Comparison of ENCODE assay signal across 10 cellular contexts in the genomic region with DNA sequence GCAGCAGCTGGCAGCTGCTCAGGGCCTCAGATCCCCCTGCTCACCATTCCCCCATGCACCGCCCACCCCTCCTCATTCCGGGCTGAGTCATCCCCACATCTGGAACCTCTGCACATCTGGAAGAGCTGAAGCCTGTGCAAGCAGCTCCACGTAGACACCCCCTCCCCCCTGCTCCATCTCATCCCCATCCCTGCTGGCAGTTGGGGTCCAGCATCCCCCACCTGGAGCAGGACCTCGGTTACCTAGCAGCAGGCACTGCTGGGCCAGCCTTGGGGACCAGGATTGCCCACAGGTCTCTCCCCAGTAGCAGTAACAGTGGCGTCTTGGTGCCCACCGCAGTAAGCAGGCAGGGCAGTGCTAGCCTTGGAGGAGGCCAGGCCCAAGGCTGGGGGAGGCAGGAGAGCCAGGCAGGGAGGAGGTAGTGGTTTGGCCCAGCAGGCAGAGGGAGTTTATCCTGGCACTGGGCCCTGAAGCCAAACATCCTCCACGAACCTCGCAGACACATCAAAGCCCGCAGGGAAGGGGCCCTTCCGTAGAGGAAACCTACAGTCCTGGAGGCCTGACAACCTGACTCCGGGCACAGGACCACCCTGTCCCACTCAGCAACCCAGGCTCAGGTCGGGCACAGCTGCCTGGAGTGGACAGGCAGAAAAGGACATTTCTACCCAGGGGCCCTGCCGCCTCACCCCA. TPM values are rescaled to one million over a fixed set of nuclear protein-coding genes. Genes with fewer than 3 reads are reported as not detected.
DNase-seq lines count a peak whose midpoint lies in the region; ATAC-seq and TF ChIP-seq lines count a peak whose summit lies in the region.
"Had no signal": no experiment of that assay in that cellular context is flagged by ENCODE, and none has a peak within 500 bp of the region (broad histone marks: within the 10 kb centered on the region; RNA-seq: fewer than 3 reads in every experiment).

No MANE protein-coding gene starts in this region.

- no peak overlapping the region for H2AFZ ChIP-seq in mesenchymal stem cell (ENCODE audit: low read depth, low read length)

- H3K9me3 Mint-ChIP-seq in activated naive CD8-positive, alpha-beta T cell treated with anti-CD3 and anti-CD28 coated beads for 36 hours: no peaks in the 10 kb centered on the region
- H3K9me3 Mint-ChIP-seq: activated naive CD4-positive, alpha-beta T cell treated with anti-CD3 and anti-CD28 coated beads, Interleukin-2, amount 50 U/mL, for 24 hours had no signal

- peak; percentile 26 for TF ChIP-seq CTCF in AG09319 (IDR thresholded peaks at IDR 0.05; ENCODE audit: low read depth, low read length)

- peak overlapping the region; percentile 1 to 86 for H3K18ac ChIP-seq in mesenchymal stem cell (ENCODE audit: low read depth in 1 of 2, low read length in 2 of 2)

- peak overlapping the region; percentile 79 for H3K27ac ChIP-seq in mesenchymal stem cell (ENCODE audit: low read length, poor library complexity, severe bottlenecking)

- peaks cover 14% of the 10 kb centered on the region for H3K79me1 ChIP-seq in mesenchymal stem cell (replicated peaks; ENCODE audit: low read length, poor library complexity, severe bottlenecking)

- no peak overlapping the region for H3K4me3 Mint-ChIP-seq in activated naive CD8-positive, alpha-beta T cell treated with anti-CD3 and anti-CD28 coated beads for 36 hours
- H3K4me3 Mint-ChIP-seq: activated naive CD4-positive, alpha-beta T cell treated with anti-CD3 and anti-CD28 coated beads, Interleukin-2, amount 50 U/mL, for 24 hours had no signal

- peak overlapping the region; percentile 2 to 42 for H3K4ac ChIP-seq in mesenchymal stem cell (ENCODE audit: low read depth in 1 of 2, low read length in 2 of 2)

- peak overlapping the region; percentile 89 for H4K8ac ChIP-seq in mesenchymal stem cell (ENCODE audit: low read length)

- peak overlapping the region in 1 of 2 experiments; percentile 65 for H3K4me3 ChIP-seq in mesenchymal stem cell (ENCODE audit: insufficient read depth in 1 of 2, low read depth in 1 of 2, low read length in 2 of 2)

- no peaks in the 10 kb centered on the region for H3K36me3 Mint-ChIP-seq in activated naive CD8-positive, alpha-beta T cell treated with anti-CD3 and anti-CD28 coated beads for 36 hours
- H3K36me3 Mint-ChIP-seq: activated naive CD4-positive, alpha-beta T cell treated with anti-CD3 and anti-CD28 coated beads, Interleukin-2, amount 50 U/mL, for 24 hours had no signal

- H3K27ac Mint-ChIP-seq in activated naive CD8-positive, alpha-beta T cell treated with anti-CD3 and anti-CD28 coated beads for 36 hours: no peak overlapping the region
- H3K27ac Mint-ChIP-seq: activated naive CD4-positive, alpha-beta T cell treated with anti-CD3 and anti-CD28 coated beads, Interleukin-2, amount 50 U/mL, for 24 hours had no signal

- no peaks in the 10 kb centered on the region for H3K27me3 ChIP-seq in mesenchymal stem cell (ENCODE audit: control insufficient read depth in 1 of 2, insufficient read depth in 1 of 2, low read length in 2 of 2)

- peak overlapping the region; percentile 62 for H4K91ac ChIP-seq in mesenchymal stem cell (ENCODE audit: low read length)

- H2AK5ac ChIP-seq in mesenchymal stem cell (ENCODE audit: low read length, severe bottlenecking): peak overlapping the region; percentile 99

- peak overlapping the region; percentile 75 for H3K9ac ChIP-seq in mesenchymal stem cell (ENCODE audit: low read length)

- peak overlapping the region; percentile 85 for H2BK120ac ChIP-seq in mesenchymal stem cell (ENCODE audit: low read depth, low read length)

- peak; percentile 60 for DNase-seq in AG09319 (ENCODE audit: extremely low read depth, low read depth)
- DNase-seq in Kasumi-1 (lab: John Stamatoyannopoulos, UW): peak; percentile 26 to 30
- DNase-seq in brain pericyte (ENCODE audit: low read depth, low spot score): peak; percentile 83
- peak; percentile 55 for DNase-seq in mesenchymal stem cell
- DNase-seq in activated CD4-positive, alpha-beta T cell treated with anti-CD3 and anti-CD28 coated beads for 4 hours: no peak
- DNase-seq in NCI-H2227 (lab: John Stamatoyannopoulos, UW; ENCODE audit: unreplicated experiment): no peak
- no peak for DNase-seq in activated naive CD8-positive, alpha-beta T cell treated with anti-CD3 and anti-CD28 coated beads for 36 hours

- H3K14ac ChIP-seq in mesenchymal stem cell (ENCODE audit: low read length in 2 of 2): peak overlapping the region in 1 of 2 experiments; percentile 56

- H2BK12ac ChIP-seq in mesenchymal stem cell (ENCODE audit: low read length in 2 of 2): peak overlapping the region; percentile 11 to 77

- H3K27me3 Mint-ChIP-seq in activated naive CD8-positive, alpha-beta T cell treated with anti-CD3 and anti-CD28 coated beads for 36 hours: no peaks in the 10 kb centered on the region
- H3K27me3 Mint-ChIP-seq: activated naive CD4-positive, alpha-beta T cell treated with anti-CD3 and anti-CD28 coated beads, Interleukin-2, amount 50 U/mL, for 24 hours had no signal

- peak overlapping the region; percentile 20 for H3K4me2 ChIP-seq in mesenchymal stem cell (ENCODE audit: low read length, poor library complexity, severe bottlenecking)

- WGBS in mesenchymal stem cell: 59% methylated on average over 12 of the region's 13 CpGs

- no peaks in the 10 kb centered on the region for H3K4me1 Mint-ChIP-seq in activated naive CD8-positive, alpha-beta T cell treated with anti-CD3 and anti-CD28 coated beads for 36 hours
- H3K4me1 Mint-ChIP-seq: activated naive CD4-positive, alpha-beta T cell treated with anti-CD3 and anti-CD28 coated beads, Interleukin-2, amount 50 U/mL, for 24 hours had no signal

- H3K4me1 ChIP-seq in mesenchymal stem cell (ENCODE audit: control insufficient read depth, insufficient read depth, low read depth, low read length): peaks cover 76% of the 10 kb centered on the region

- peak overlapping the region; percentile 96 for H2BK5ac ChIP-seq in mesenchymal stem cell (ENCODE audit: low read depth, low read length, poor library complexity, severe bottlenecking)

- no peak for ATAC-seq in activated CD4-positive, CD25-positive, alpha-beta regulatory T cell treated with anti-CD3 and anti-CD28 coated beads, Interleukin-2, amount 50 U/mL, for 24 hours

- H3K36me3 ChIP-seq in mesenchymal stem cell (ENCODE audit: control insufficient read depth in 1 of 2, insufficient read depth in 2 of 2, low read depth in 1 of 2, low read length in 2 of 2): peaks cover 0 to 3% of the 10 kb centered on the region in 2 experiments

- H3K9me3 ChIP-seq in mesenchymal stem cell (ENCODE audit: control insufficient read depth, low read length): no peaks in the 10 kb centered on the region

- peak overlapping the region; percentile 85 for H2BK15ac ChIP-seq in mesenchymal stem cell (ENCODE audit: low read depth, poor library complexity, severe bottlenecking)

- H3K23ac ChIP-seq in mesenchymal stem cell (ENCODE audit: low read length in 2 of 2): no peak overlapping the region

RNA-seq across cellular contexts. Expression of gene TMEM92, which starts 7.7 kb away (rescaled TPM):
- 0.86 TPM for polyA plus RNA-seq in mesenchymal stem cell (2013, experiment 1 of 2)
- polyA plus RNA-seq in mesenchymal stem cell (2013, experiment 2 of 2): 0.62 TPM
- total RNA-seq in activated naive CD8-positive, alpha-beta T cell treated with anti-CD3 and anti-CD28 coated beads for 36 hours: not detected
- polyA plus RNA-seq: neural cell had no signal

Comparison
In these comparisons a context has a peak if more than half of its experiments do, and no peak if none do; other contexts are left out.
1. DNase-seq: peak in AG09319 (single experiment), Kasumi-1 (2 of 2), brain pericyte (single experiment) and mesenchymal stem cell (single experiment); none in activated CD4-positive, alpha-beta T cell treated with anti-CD3 and anti-CD28 coated beads for 4 hours (0 of 2), NCI-H2227 (single experiment) and activated naive CD8-positive, alpha-beta T cell treated with anti-CD3 and anti-CD28 coated beads for 36 hours (single experiment).